In genomic region chr14:26174395-26174794, GRCh38 we compare ENCODE assay signal across 23 cellular contexts.
A peak's percentile ranks its signal among the peaks of the same experiment; 100 is the strongest.
DNase-seq lines count a peak whose midpoint lies in the region; ATAC-seq and TF ChIP-seq lines count a peak whose summit lies in the region.
"Had no signal": no experiment of that assay in that cellular context is flagged by ENCODE, and none has a peak within 500 bp of the region (broad histone marks: within the 10 kb centered on the region; RNA-seq: fewer than 3 reads in every experiment).

No MANE protein-coding gene starts in this region.

- H3K9me2 ChIP-seq in PC-3 (replicated peaks; ENCODE audit: low read length) (no peaks in the 10 kb centered on the region), GM23248 (ENCODE audit: insufficient read depth) (no peaks in the 10 kb centered on the region)

- H3F3A ChIP-seq in PC-3 (ENCODE audit: low read length, unreplicated experiment) = no peaks in the 10 kb centered on the region
- no peaks in the 10 kb centered on the region for H3F3A ChIP-seq in GM23248 (ENCODE audit: insufficient read depth)
- H3F3A ChIP-seq in smooth muscle cell (ENCODE audit: low read depth) = no peaks in the 10 kb centered on the region

- ATAC-seq in PC-3 (peak; percentile 60), HG03342 (IDR thresholded peaks at IDR 0.05; ENCODE audit: unreplicated experiment) (no peak)
- ATAC-seq: A549, GM12878 had no signal

- in situ Hi-C loops in ACHN (cut with HindIII; ENCODE audit: low pct_ligation_motif_present, low pct_unique_long_range_greater_than_20kb, low sequenced_read_pairs) = no loop called here
- in situ Hi-C loops in GM23248 (cut with MboI) = no loop called here

- H3K9ac ChIP-seq in PC-3 (ENCODE audit: low read length) (no peak overlapping the region), GM23248 (no peak overlapping the region), smooth muscle cell (ENCODE audit: low read depth) (no peak overlapping the region)
- H3K9ac ChIP-seq: BLaER1 had no signal

- H3K9me3 ChIP-seq in PC-3 (ENCODE audit: low read length) (no peaks in the 10 kb centered on the region), GM23248 (ENCODE audit: low read depth) (no peaks in the 10 kb centered on the region), smooth muscle cell (replicated peaks; ENCODE audit: low read depth) (no peaks in the 10 kb centered on the region)
- H3K9me3 ChIP-seq: A549, BE2C, BLaER1 had no signal

- POLR2A ChIA-PET in PC-3 (lab: Charles Lee; ENCODE audit: unreplicated experiment) = no interaction called here

- H3K36me3 ChIP-seq in PC-3 (ENCODE audit: low read depth, low read length) (no peaks in the 10 kb centered on the region), GM23248 (ENCODE audit: low read depth) (no peaks in the 10 kb centered on the region), smooth muscle cell (ENCODE audit: low read depth) (no peaks in the 10 kb centered on the region)
- H3K36me3 ChIP-seq: BE2C, BLaER1 had no signal

- WGBS in GM23248 (ENCODE audit: low coverage in 1 of 2, low lambda C conversion rate in 2 of 2, missing lambda C conversion rate in 2 of 2), 2 experiments = 86 to 90% methylated on average over 2 of the region's 2 CpGs
- 92% methylated on average over 2 of the region's 2 CpGs for WGBS in smooth muscle cell (ENCODE audit: low lambda C conversion rate)

- BruUV-seq in PC-3 (replicated peaks; lab: Mats Ljungman, UMichigan) = no TSS peak

- H3K27ac ChIP-seq in PC-3 (ENCODE audit: low read length) (no peak overlapping the region), GM23248 (no peak overlapping the region), smooth muscle cell (ENCODE audit: low read depth) (no peak overlapping the region)
- H3K27ac ChIP-seq: 22Rv1, A549, BLaER1 had no signal

- H3K27me3 ChIP-seq in PC-3 (ENCODE audit: low read length) = peaks cover 22% of the 10 kb centered on the region
- H3K27me3 ChIP-seq in GM23248 (replicated peaks; ENCODE audit: insufficient read depth) = peaks cover 19% of the 10 kb centered on the region; the same call in 1 of the 2 replicates
- H3K27me3 ChIP-seq in smooth muscle cell (ENCODE audit: low read depth) = peaks cover 57% of the 10 kb centered on the region
- H3K27me3 ChIP-seq: BE2C, BLaER1 had no signal

- H3K79me2 ChIP-seq in PC-3 (ENCODE audit: low read length) (no peaks in the 10 kb centered on the region), GM23248 (ENCODE audit: insufficient read depth) (no peaks in the 10 kb centered on the region), smooth muscle cell (ENCODE audit: low read depth) (no peaks in the 10 kb centered on the region)

- intact Hi-C loops in PC-3 (cut with micrococcal nuclease) = no loop called here

- H2AFZ ChIP-seq in PC-3 (ENCODE audit: low read length) = no peak overlapping the region
- no peak overlapping the region for H2AFZ ChIP-seq in GM23248
- no peak overlapping the region for H2AFZ ChIP-seq in smooth muscle cell (ENCODE audit: low read depth)

- H4K20me1 ChIP-seq in PC-3 (ENCODE audit: low read length) (no peaks in the 10 kb centered on the region), GM23248 (ENCODE audit: insufficient read depth) (no peaks in the 10 kb centered on the region), smooth muscle cell (ENCODE audit: low read depth) (no peaks in the 10 kb centered on the region)
- H4K20me1 ChIP-seq: BLaER1 had no signal

- CTCF ChIA-PET in PC-3 (lab: Charles Lee) = no interaction called here

- peak overlapping the region; percentile 22; the same call in 1 of the 2 replicates for H3K4me2 ChIP-seq in PC-3 (ENCODE audit: low read length)
- H3K4me2 ChIP-seq in GM23248 (ENCODE audit: unreplicated experiment) = no peak overlapping the region
- H3K4me2 ChIP-seq in smooth muscle cell = no peak overlapping the region
- H3K4me2 ChIP-seq: A549, BLaER1 had no signal

- DNase-seq in ACHN (peak; percentile 6), PC-3 (no peak), epithelial cell of esophagus (ENCODE audit: low read depth) (peak; percentile 9), fibroblast of mammary gland (ENCODE audit: low read depth) (peak; percentile 51), foreskin melanocyte (no peak), GM23248 (no peak), smooth muscle cell (lab: John Stamatoyannopoulos, UW; ENCODE audit: unreplicated experiment) (no peak)
- DNase-seq: BE2C; C1 segment of cervical spinal cord; CD4-positive, alpha-beta memory T cell; CD4-positive, CD25-positive, alpha-beta regulatory T cell; CD8-positive, alpha-beta memory T cell; DMS 273 treated with DMSO at 0.1 percent for 48 hours; DMS153; DMS53; DND-41; EL; GDM1 had no signal

- no peaks in the 10 kb centered on the region for H3K4me1 ChIP-seq in PC-3 (ENCODE audit: insufficient read depth, low read length)
- no peaks in the 10 kb centered on the region for H3K4me1 ChIP-seq in GM23248 (ENCODE audit: insufficient read depth)
- no peaks in the 10 kb centered on the region for H3K4me1 ChIP-seq in smooth muscle cell (ENCODE audit: low read depth)
- H3K4me1 ChIP-seq: A549, BE2C, BLaER1 had no signal

- TF ChIP-seq CTCF in PC-3 (conservative IDR thresholded peaks at IDR 0.05; ENCODE audit: low read depth, low read length) (no peak), epithelial cell of esophagus (IDR thresholded peaks at IDR 0.05; ENCODE audit: insufficient read depth, low read depth, low read length, missing control alignments) (no peak), fibroblast of mammary gland (conservative IDR thresholded peaks at IDR 0.05; ENCODE audit: control insufficient read depth, insufficient read depth, low read depth, low read length) (no peak), smooth muscle cell (IDR thresholded peaks at IDR 0.05; ENCODE audit: borderline replicate concordance, insufficient read depth, poor library complexity, severe bottlenecking) (no peak)

- H3K4me3 ChIP-seq in PC-3 (ENCODE audit: low read length) = no peak overlapping the region
- no peak overlapping the region for H3K4me3 ChIP-seq in epithelial cell of esophagus (ENCODE audit: low read length)
- H3K4me3 ChIP-seq in fibroblast of mammary gland (ENCODE audit: control insufficient read depth, low read depth, low read length) = no peak overlapping the region
- H3K4me3 ChIP-seq in GM23248 = no peak overlapping the region
- H3K4me3 ChIP-seq in smooth muscle cell = no peak overlapping the region
- H3K4me3 ChIP-seq: A549, BLaER1, GM12878 had no signal

Comparison
In these comparisons a context has a peak if more than half of its experiments do, and no peak if none do; other contexts are left out.
1. DNase-seq: peak in ACHN (single experiment), epithelial cell of esophagus (single experiment) and fibroblast of mammary gland (single experiment); none in PC-3 (single experiment), foreskin melanocyte (single experiment), GM23248 (single experiment) and smooth muscle cell (single experiment).